In the genomic region with DNA sequence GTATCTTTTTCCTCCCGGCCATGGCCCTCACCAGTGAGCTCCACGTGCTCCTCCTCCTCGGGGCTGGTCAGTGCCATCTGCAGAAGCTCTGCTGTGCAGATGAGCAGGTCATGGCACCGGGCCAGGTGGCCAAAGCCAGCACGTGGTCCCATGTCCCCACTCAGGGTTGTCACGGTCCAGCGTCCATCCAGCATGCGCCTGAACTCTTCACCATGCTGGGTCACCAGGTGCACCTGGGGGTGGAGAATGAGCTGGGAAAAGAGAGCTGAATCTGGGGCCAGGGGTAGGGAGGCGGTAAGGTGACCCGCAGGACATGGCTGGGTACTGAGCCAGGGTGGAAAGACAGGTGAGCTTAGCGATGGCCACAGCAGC, we compare ENCODE assay signal across 11 cellular contexts. TPM values are rescaled to one million over a fixed set of nuclear protein-coding genes. Genes with fewer than 3 reads are reported as not detected.
DNase-seq lines count a peak whose midpoint lies in the region; ATAC-seq, FAIRE-seq and TF ChIP-seq lines count a peak whose summit lies in the region.
"Had no signal": no experiment of that assay in that cellular context is flagged by ENCODE, and none has a peak within 500 bp of the region (broad histone marks: within the 10 kb centered on the region; RNA-seq: fewer than 3 reads in every experiment).

No MANE protein-coding gene starts in this region.

- H3K4me1 ChIP-seq in BLaER1 treated with 17β-estradiol and CSF1 and Interleukin-3, amounts not matched to agents 10 nM and 100 nM: peaks cover 38 to 55% (median 44%) of the 10 kb centered on the region in 10 experiments
- H3K4me1 ChIP-seq in rectal smooth muscle tissue (ENCODE audit: control insufficient read depth, insufficient read depth, low read length): peaks cover 12% of the 10 kb centered on the region

- H3K9ac ChIP-seq in BLaER1 treated with 17β-estradiol and CSF1 and Interleukin-3, amounts not matched to agents 10 nM and 100 nM: peak overlapping the region in 6 of 11 experiments; percentile 76 to 82 (median 77); a peak in 8 of 22 replicates
- H3K9ac ChIP-seq in rectal smooth muscle tissue (ENCODE audit: low read length): peak overlapping the region; percentile 64

- intact Hi-C loops in dorsolateral prefrontal cortex (cut with DNase I): no loop called here

- H3K9me3 ChIP-seq in BLaER1 treated with 17β-estradiol and CSF1 and Interleukin-3, amounts not matched to agents 10 nM and 100 nM (replicated peaks in 1 of 11): no peaks in the 10 kb centered on the region

- H3K27me3 ChIP-seq in BLaER1 treated with 17β-estradiol and CSF1 and Interleukin-3, amounts not matched to agents 10 nM and 100 nM: no peaks in the 10 kb centered on the region
- H3K27me3 ChIP-seq in dorsolateral prefrontal cortex: no peaks in the 10 kb centered on the region
- no peaks in the 10 kb centered on the region for H3K27me3 ChIP-seq in rectal smooth muscle tissue (ENCODE audit: control insufficient read depth, insufficient read depth, low read length)

- peaks cover 13 to 35% (median 25%) of the 10 kb centered on the region in 11 experiments; a peak in 19 of 22 replicates for H3K36me3 ChIP-seq in BLaER1 treated with 17β-estradiol and CSF1 and Interleukin-3, amounts not matched to agents 10 nM and 100 nM
- H3K36me3 ChIP-seq in rectal smooth muscle tissue (ENCODE audit: control insufficient read depth, insufficient read depth, low read length): no peaks in the 10 kb centered on the region

- peak; percentile 4 for FAIRE-seq in HTR-8/SVneo (lab: Jason Lieb, UNC)
- FAIRE-seq: G401.6 had no signal

- TF ChIP-seq CTCF in dorsolateral prefrontal cortex (IDR thresholded peaks at IDR 0.05 in 54 of 56, conservative IDR thresholded peaks at IDR 0.05 in 2 of 56; ENCODE audit: low read depth in 1 of 56, partially characterized antibody in 56 of 56): no peak

- no peak for ATAC-seq in GM18502 (IDR thresholded peaks at IDR 0.05; ENCODE audit: poor library complexity, unreplicated experiment)
- ATAC-seq in GM18868 (IDR thresholded peaks at IDR 0.05; ENCODE audit: unreplicated experiment): no peak
- ATAC-seq: HCT116 had no signal

- peak overlapping the region in 6 of 11 experiments; percentile 75 to 85 (median 82); a peak in 11 of 22 replicates for H3K27ac ChIP-seq in BLaER1 treated with 17β-estradiol and CSF1 and Interleukin-3, amounts not matched to agents 10 nM and 100 nM
- H3K27ac ChIP-seq in dorsolateral prefrontal cortex (peak overlapping the region in 41 of 59 donors; percentile 65 to 94 (median 88)), rectal smooth muscle tissue (ENCODE audit: low read depth, low read length) (peak overlapping the region; percentile 96)

- DNase-seq in HTR-8/SVneo (ENCODE audit: insufficient read length, low spot score) (no peak), dorsolateral prefrontal cortex (no peak), hypothalamus (lab: John Stamatoyannopoulos, UW) (no peak)
- DNase-seq: central memory CD4-positive, alpha-beta T cell; NCI-H2029 treated with DMSO at 0.1 percent for 48 hours had no signal

- H4K20me1 ChIP-seq in BLaER1 treated with 17β-estradiol and CSF1 and Interleukin-3, amounts not matched to agents 10 nM and 100 nM: no peaks in the 10 kb centered on the region; a peak in 1 of 22 replicates

- H3K4me2 ChIP-seq in BLaER1 treated with 17β-estradiol and CSF1 and Interleukin-3, amounts not matched to agents 10 nM and 100 nM: peak overlapping the region; percentile 62 to 95 (median 92)

- H3K4me3 ChIP-seq in BLaER1 treated with 17β-estradiol and CSF1 and Interleukin-3, amounts not matched to agents 10 nM and 100 nM: peak overlapping the region in 2 of 10 experiments; percentile 47 to 50; a peak in 4 of 20 replicates
- H3K4me3 ChIP-seq in dorsolateral prefrontal cortex: peak overlapping the region in 27 of 59 donors; percentile 47 to 85 (median 69)
- peak overlapping the region; percentile 74 for H3K4me3 ChIP-seq in rectal smooth muscle tissue (ENCODE audit: low read length)

RNA-seq across cellular contexts. Expression of gene DHX58, which starts 1.3 kb away (rescaled TPM):
- total RNA-seq in dorsolateral prefrontal cortex: 10 to 100 TPM in 119 of 120 experiments, 1 to 10 TPM in 1; 9.3 to 46.1 (median 17.9) TPM

RNA-seq across cellular contexts. Expression of gene KAT2A, which starts 9.9 kb away (rescaled TPM):
- total RNA-seq in dorsolateral prefrontal cortex: 100 to 1,000 TPM in 58 of 120 experiments, 10 to 100 TPM in 62; 65.5 to 174 (median 99.8) TPM

RNA-seq across cellular contexts. Expression of gene HSPB9, which starts 11.4 kb away (rescaled TPM):
- total RNA-seq in dorsolateral prefrontal cortex: 1 to 10 TPM in 8 of 120 experiments, under 1 TPM in 61, not detected in 51; 0.14 to 1.6 (median 0.43) TPM

RNA-seq across cellular contexts. Expression of gene ZNF385C, which starts 13.0 kb away (rescaled TPM):
- total RNA-seq in dorsolateral prefrontal cortex: 1 to 10 TPM in 106 of 120 experiments, under 1 TPM in 14; 0.33 to 4.9 (median 1.8) TPM

RNA-seq across cellular contexts. Expression of gene RAB5C, which starts 43.5 kb away (rescaled TPM):
- total RNA-seq in dorsolateral prefrontal cortex: 100 to 1,000 TPM in 66 of 120 experiments, 10 to 100 TPM in 54; 64.5 to 128 (median 101) TPM
